ENCODE assay signal across 8 cellular contexts in genomic region chr2:177164584-177165052, GRCh38. TPM values are rescaled to one million over a fixed set of nuclear protein-coding genes. Genes with fewer than 3 reads are reported as not detected.
DNase-seq lines count a peak whose midpoint lies in the region; ATAC-seq and TF ChIP-seq lines count a peak whose summit lies in the region.

No MANE protein-coding gene starts in this region.

- no peak overlapping the region for H3K27ac Mint-ChIP-seq in activated T-helper 17 cell treated with anti-CD3 and anti-CD28 coated beads, Interleukin-2, amount 50 U/mL, for 72 hours
- H3K27ac Mint-ChIP-seq in neural progenitor cell = no peak overlapping the region

- H3F3A ChIP-seq in neural progenitor cell (ENCODE audit: low read depth) = peaks cover 4% of the 10 kb centered on the region

- peaks cover 2% of the 10 kb centered on the region for H3K4me1 ChIP-seq in neural progenitor cell
- peaks cover 0 to 36% (median 24%) of the 10 kb centered on the region in 4 donors for H3K4me1 ChIP-seq in stomach

- H2AFZ ChIP-seq in neural progenitor cell (replicated peaks) = peak overlapping the region; percentile 68

- H3K4me3 Mint-ChIP-seq in activated T-helper 17 cell treated with anti-CD3 and anti-CD28 coated beads, Interleukin-2, amount 50 U/mL, for 72 hours = no peak overlapping the region
- H3K4me3 Mint-ChIP-seq in neural progenitor cell = no peak overlapping the region

- intact Hi-C loops in stomach (cut with DNase I; ENCODE audit: low total_unique reads) = loop anchor here (10.0 kb wide), 2 partner anchors 130 to 160 kb away; no protein-coding TSS in a partner anchor

- no peaks in the 10 kb centered on the region for H3K36me3 ChIP-seq in neural progenitor cell
- H3K36me3 ChIP-seq in stomach = no peaks in the 10 kb centered on the region

- H3K9me3 Mint-ChIP-seq in activated T-helper 17 cell treated with anti-CD3 and anti-CD28 coated beads, Interleukin-2, amount 50 U/mL, for 72 hours = no peaks in the 10 kb centered on the region
- H3K9me3 Mint-ChIP-seq in neural progenitor cell = no peaks in the 10 kb centered on the region

- WGBS in stomach, 5 donors = 0 to 2% (median 1%) methylated on average over 13 of the region's 13 CpGs

- no peaks in the 10 kb centered on the region for H4K20me1 ChIP-seq in neural progenitor cell (ENCODE audit: low read depth)

- peak; percentile 53 for ATAC-seq in GM21619 (IDR thresholded peaks at IDR 0.05; ENCODE audit: unreplicated experiment)
- ATAC-seq in activated T-helper 17 cell treated with anti-CD3 and anti-CD28 coated beads, Interleukin-2, amount 50 U/mL, for 72 hours (replicated peaks) = peak; percentile 69

- H3K27ac ChIP-seq in neural progenitor cell (no peak overlapping the region), stomach (peak overlapping the region in 4 of 5 donors; percentile 65 to 86 (median 84))

- H3K9me3 ChIP-seq in neural progenitor cell (ENCODE audit: low read depth) (no peaks in the 10 kb centered on the region), stomach (no peaks in the 10 kb centered on the region)

- TF ChIP-seq CTCF in fibroblast of villous mesenchyme (IDR thresholded peaks at IDR 0.05; ENCODE audit: insufficient read depth, low read depth, low read length) (peak; percentile 100), neural progenitor cell (IDR thresholded peaks at IDR 0.05) (peak; percentile 100), stomach (IDR thresholded peaks at IDR 0.05) (peak in 6 of 7 experiments; percentile 58 to 100 (median 99))

- no peak for TF ChIP-seq EP300 in stomach (IDR thresholded peaks at IDR 0.05)

- no peaks in the 10 kb centered on the region for H3K79me2 ChIP-seq in neural progenitor cell (ENCODE audit: low read depth)

- H3K36me3 Mint-ChIP-seq in activated T-helper 17 cell treated with anti-CD3 and anti-CD28 coated beads, Interleukin-2, amount 50 U/mL, for 72 hours (ENCODE audit: low read depth) = no peaks in the 10 kb centered on the region
- H3K36me3 Mint-ChIP-seq in neural progenitor cell = no peaks in the 10 kb centered on the region

- peaks cover 11% of the 10 kb centered on the region for H3K27me3 ChIP-seq in neural progenitor cell
- H3K27me3 ChIP-seq in stomach = no peaks in the 10 kb centered on the region

- peak; percentile 83 for DNase-seq in DMS 273 treated with DMSO at 0.1 percent for 48 hours (lab: John Stamatoyannopoulos, UW)
- peak; percentile 88 for DNase-seq in LoVo (ENCODE audit: low spot score)
- DNase-seq in RKO (ENCODE audit: low spot score) = peak; percentile 88
- DNase-seq in fibroblast of villous mesenchyme (ENCODE audit: low read depth) = peak; percentile 83
- DNase-seq in neural progenitor cell (ENCODE audit: low spot score) = peak; percentile 89
- DNase-seq in stomach = peak; percentile 86

- peak overlapping the region; percentile 42 for H3K4me3 ChIP-seq in fibroblast of villous mesenchyme (ENCODE audit: low read depth, low read length)
- H3K4me3 ChIP-seq in neural progenitor cell = peak overlapping the region; percentile 25
- peak overlapping the region; percentile 36 to 41 (median 38) for H3K4me3 ChIP-seq in stomach

- TF ChIP-seq POLR2A in stomach (IDR thresholded peaks at IDR 0.05) = no peak

- H3K27me3 Mint-ChIP-seq in activated T-helper 17 cell treated with anti-CD3 and anti-CD28 coated beads, Interleukin-2, amount 50 U/mL, for 72 hours = peaks cover 4% of the 10 kb centered on the region
- H3K27me3 Mint-ChIP-seq in neural progenitor cell (ENCODE audit: insufficient read depth, low read depth) = peaks cover 2% of the 10 kb centered on the region

- peaks cover 12% of the 10 kb centered on the region for H3K4me1 Mint-ChIP-seq in activated T-helper 17 cell treated with anti-CD3 and anti-CD28 coated beads, Interleukin-2, amount 50 U/mL, for 72 hours
- peaks cover 27% of the 10 kb centered on the region for H3K4me1 Mint-ChIP-seq in neural progenitor cell

- peak overlapping the region; percentile 64 for H3K4me2 ChIP-seq in neural progenitor cell

- no peak overlapping the region for H3K9ac ChIP-seq in neural progenitor cell

RNA-seq across cellular contexts. Expression of gene HNRNPA3, which starts 48.0 kb away (rescaled TPM):
- total RNA-seq in activated T-helper 17 cell treated with anti-CD3 and anti-CD28 coated beads, Interleukin-2, amount 50 U/mL, for 72 hours = 100 to 1,000 TPM; 120 to 260 TPM
- total RNA-seq in fibroblast of villous mesenchyme (33.2 and 38.0 TPM in 2 replicates), neural progenitor cell (ENCODE audit: low replicate concordance) (85.0 and 107 TPM in 2 replicates), stomach (100 to 1,000 TPM in 1 of 5 donors, 10 to 100 TPM in 4; 22.6 to 178 (median 54.3) TPM)
- polyA plus RNA-seq in stomach = 100 to 1,000 TPM; 116 to 187 (median 144) TPM
